In genomic region chr13:40979232-40979631, GRCh38 we compare ENCODE assay signal across 12 cellular contexts. TPM values are rescaled to one million over a fixed set of nuclear protein-coding genes. Genes with fewer than 3 reads are reported as not detected.
DNase-seq lines count a peak whose midpoint lies in the region; ATAC-seq, FAIRE-seq and TF ChIP-seq lines count a peak whose summit lies in the region.
"Had no signal": no experiment of that assay in that cellular context is flagged by ENCODE, and none has a peak within 500 bp of the region (broad histone marks: within the 10 kb centered on the region; RNA-seq: fewer than 3 reads in every experiment).

No MANE protein-coding gene starts in this region.

- peaks cover 67% of the 10 kb centered on the region for H3K4me1 Mint-ChIP-seq in CD4-positive, alpha-beta T cell (ENCODE audit: low read depth)
- peaks cover 35% of the 10 kb centered on the region for H3K4me1 Mint-ChIP-seq in progenitor cell of endocrine pancreas (ENCODE audit: low read depth)

- no peak overlapping the region for H3K4me3 ChIP-seq in hepatocyte

- H3K4me1 ChIP-seq in hepatocyte (ENCODE audit: insufficient read depth), result peaks cover 28% of the 10 kb centered on the region

- H3K4me3 Mint-ChIP-seq in CD4-positive, alpha-beta T cell, result peak overlapping the region; percentile 96
- H3K4me3 Mint-ChIP-seq in progenitor cell of endocrine pancreas (ENCODE audit: low read depth), result no peak overlapping the region

- H3K9me3 ChIP-seq in CD4-positive, alpha-beta T cell (ENCODE audit: control insufficient read depth, low read length), result no peaks in the 10 kb centered on the region
- no peaks in the 10 kb centered on the region for H3K9me3 ChIP-seq in hepatocyte (ENCODE audit: low read depth)

- no peaks in the 10 kb centered on the region for H3K27me3 Mint-ChIP-seq in CD4-positive, alpha-beta T cell
- H3K27me3 Mint-ChIP-seq in progenitor cell of endocrine pancreas, result no peaks in the 10 kb centered on the region

- no peak for DNase-seq in CD4-positive, alpha-beta T cell
- no peak for DNase-seq in GM12892 (ENCODE audit: insufficient read length)
- no peak for DNase-seq in activated naive CD4-positive, alpha-beta T cell treated with anti-CD3 and anti-CD28 coated beads, Interleukin-2, amount 50 U/mL, for 72 hours (ENCODE audit: low spot score in 2 of 2)
- no peak for DNase-seq in progenitor cell of endocrine pancreas (ENCODE audit: low spot score, unreplicated experiment)
- no peak for DNase-seq in hepatocyte (ENCODE audit: low spot score)
- no peak for DNase-seq in kidney tubule cell (ENCODE audit: low spot score)
- DNase-seq: HCEC 1CT, NCI-H1694, NCI-H526, SIG-M5 had no signal

- 94% methylated on average over 3 of the region's 3 CpGs for WGBS in hepatocyte (ENCODE audit: low lambda C conversion rate, missing lambda C conversion rate)

- H4K20me1 ChIP-seq in hepatocyte (ENCODE audit: insufficient read depth, poor library complexity, severe bottlenecking), result peaks cover 28% of the 10 kb centered on the region

- no peaks in the 10 kb centered on the region for H3K9me3 Mint-ChIP-seq in CD4-positive, alpha-beta T cell
- no peaks in the 10 kb centered on the region for H3K9me3 Mint-ChIP-seq in activated naive CD4-positive, alpha-beta T cell treated with anti-CD3 and anti-CD28 coated beads, Interleukin-2, amount 50 U/mL, for 72 hours
- no peaks in the 10 kb centered on the region for H3K9me3 Mint-ChIP-seq in progenitor cell of endocrine pancreas (ENCODE audit: low read depth)

- peak overlapping the region; percentile 92 for H3K27ac Mint-ChIP-seq in CD4-positive, alpha-beta T cell
- H3K27ac Mint-ChIP-seq in activated naive CD4-positive, alpha-beta T cell treated with anti-CD3 and anti-CD28 coated beads, Interleukin-2, amount 50 U/mL, for 72 hours, result peak overlapping the region; percentile 89 to 98
- peak overlapping the region; percentile 47 for H3K27ac Mint-ChIP-seq in progenitor cell of endocrine pancreas

- intact Hi-C loops in CD4-positive, alpha-beta T cell (cut with DNase I, micrococcal nuclease), result loop anchor here in 1 of 2 experiments (5.0 kb wide), 1 partner anchor 38 kb away; the partner anchor contains the start of gene ELF1

- no peak for ATAC-seq in CD4-positive, alpha-beta T cell (ENCODE audit: poor library complexity)
- ATAC-seq in activated naive CD4-positive, alpha-beta T cell treated with anti-CD3 and anti-CD28 coated beads, Interleukin-2, amount 50 U/mL, for 72 hours, result no peak
- no peak for ATAC-seq in GM21360 (IDR thresholded peaks at IDR 0.05; ENCODE audit: unreplicated experiment)
- ATAC-seq: activated CD4-positive, CD25-positive, alpha-beta regulatory T cell treated with anti-CD3 and anti-CD28 coated beads, Interleukin-2, amount 50 U/mL, for 24 hours had no signal

- no peaks in the 10 kb centered on the region for H3K9me2 ChIP-seq in hepatocyte (replicated peaks; ENCODE audit: insufficient read depth)

- peaks cover 94% of the 10 kb centered on the region for H3K79me2 ChIP-seq in hepatocyte

- POLR2A ChIA-PET in CD4-positive, alpha-beta T cell (lab: Charles Lee), result interaction anchor here (0.6 to 8.1 kb wide), 10 partner anchors 10 to 82 kb away, joined by 3 to 152 read pairs (median 4); partner anchors contain the start of genes ELF1 and WBP4

- no peak overlapping the region for H3K4me2 ChIP-seq in hepatocyte

- CTCF ChIA-PET in CD4-positive, alpha-beta T cell (lab: Charles Lee), result interaction anchor here (1.6 to 2.4 kb wide), 2 partner anchors 39 to 76 kb away, joined by 3 to 7 read pairs; partner anchors contain the start of gene ELF1

- TF ChIP-seq CTCF in CD4-positive, alpha-beta T cell (IDR thresholded peaks at IDR 0.05), result no peak
- no peak for TF ChIP-seq CTCF in progenitor cell of endocrine pancreas (IDR thresholded peaks at IDR 0.05; ENCODE audit: unreplicated experiment)
- TF ChIP-seq CTCF in hepatocyte (IDR thresholded peaks at IDR 0.05; ENCODE audit: poor library complexity), result no peak

- peak; percentile 67 for FAIRE-seq in GM12892 (lab: Jason Lieb, UNC)

- no peak overlapping the region for H2AFZ ChIP-seq in hepatocyte

- no peak overlapping the region for H3K27ac ChIP-seq in CD4-positive, alpha-beta T cell (ENCODE audit: low read depth, low read length)
- no peak overlapping the region for H3K27ac ChIP-seq in hepatocyte

- no peaks in the 10 kb centered on the region for H3K27me3 ChIP-seq in CD4-positive, alpha-beta T cell (ENCODE audit: control insufficient read depth, insufficient read depth, low read length)
- no peaks in the 10 kb centered on the region for H3K27me3 ChIP-seq in hepatocyte

- peaks cover 77% of the 10 kb centered on the region for H3K36me3 Mint-ChIP-seq in CD4-positive, alpha-beta T cell (ENCODE audit: low read depth)
- peaks cover 5 to 22% of the 10 kb centered on the region in 2 donors for H3K36me3 Mint-ChIP-seq in activated naive CD4-positive, alpha-beta T cell treated with anti-CD3 and anti-CD28 coated beads, Interleukin-2, amount 50 U/mL, for 72 hours
- H3K36me3 Mint-ChIP-seq in progenitor cell of endocrine pancreas (ENCODE audit: insufficient read depth), result peaks cover 5% of the 10 kb centered on the region

- no peaks in the 10 kb centered on the region for H3K36me3 ChIP-seq in hepatocyte (replicated peaks; ENCODE audit: insufficient read depth, low read depth)

- TF ChIP-seq POLR2A in GM12892 (IDR thresholded peaks at IDR 0.05; ENCODE audit: low read depth, low read length), result no peak

RNA-seq across cellular contexts. Expression of gene ELF1, which starts 39.9 kb away (rescaled TPM):
- 100 to 1,000 TPM; 354 to 358 TPM for total RNA-seq in CD4-positive, alpha-beta T cell
- 57.3 TPM for polyA plus RNA-seq in GM12892 (2012; ENCODE audit: missing spikeins)
- 10 to 100 TPM; 62.0 to 86.2 TPM for total RNA-seq in activated naive CD4-positive, alpha-beta T cell treated with anti-CD3 and anti-CD28 coated beads, Interleukin-2, amount 50 U/mL, for 72 hours
- total RNA-seq in progenitor cell of endocrine pancreas (87.7 and 89.7 TPM in 2 replicates), hepatocyte (91.1 and 94.6 TPM in 2 replicates)
- polyA plus RNA-seq in hepatocyte, result 39.4 and 44.4 TPM in 2 replicates
